Comparison of ENCODE assay signal across 8 cellular contexts in the genomic region with DNA sequence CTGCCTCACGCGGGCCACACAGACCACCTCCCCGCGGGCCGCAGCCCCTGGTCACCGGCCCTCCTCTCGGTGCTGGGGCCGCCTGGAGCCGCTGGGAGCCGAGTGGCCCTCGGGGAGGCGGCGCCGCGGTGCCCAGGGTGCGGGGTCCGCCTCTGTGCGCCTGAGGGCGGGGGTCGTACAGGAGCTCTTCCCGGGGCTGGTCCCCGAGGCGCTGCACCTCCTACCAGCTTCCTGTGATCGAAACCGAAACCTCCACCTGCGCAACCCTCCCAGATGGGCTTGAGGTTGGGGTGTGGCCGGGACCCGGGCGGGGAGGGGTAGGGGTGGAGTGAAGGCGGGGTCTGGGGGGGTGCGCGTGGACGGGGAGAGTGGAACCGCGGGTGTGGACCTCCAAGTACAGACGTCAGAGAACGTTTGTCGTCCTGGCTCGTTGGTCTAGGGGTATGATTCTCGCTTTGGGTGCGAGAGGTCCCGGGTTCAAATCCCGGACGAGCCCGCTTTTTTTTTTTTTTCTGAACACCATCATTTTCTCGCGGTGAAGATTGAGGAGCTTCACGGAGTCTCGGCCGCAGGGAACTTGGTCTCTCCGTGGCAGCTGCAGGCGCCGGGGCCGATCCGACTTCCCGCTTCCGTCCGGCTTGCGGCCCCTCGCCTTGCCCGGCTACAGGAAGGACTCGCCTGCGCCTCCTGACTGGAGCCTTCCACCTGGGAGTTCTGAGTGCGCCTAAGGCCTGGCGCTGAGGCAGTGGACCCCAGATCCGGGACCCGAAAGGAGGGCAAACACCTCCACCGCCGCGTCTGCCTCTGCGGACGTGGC. TPM values are rescaled to one million over a fixed set of nuclear protein-coding genes. Genes with fewer than 3 reads are reported as not detected.
DNase-seq lines count a peak whose midpoint lies in the region; ATAC-seq, FAIRE-seq and TF ChIP-seq lines count a peak whose summit lies in the region.

No MANE protein-coding gene starts in this region.

- peak overlapping the region; percentile 88 for H3K27ac ChIP-seq in fibroblast of lung (ENCODE audit: insufficient read depth, low read length)

- DNase-seq in A172 (ENCODE audit: low spot score), result peak; percentile 90
- DNase-seq in HT-29 (ENCODE audit: low spot score), result peak; percentile 89
- peak; percentile 88 for DNase-seq in RCC 7860 (ENCODE audit: low spot score)
- DNase-seq in activated T-helper 1 cell treated with anti-CD3 and anti-CD28 coated beads, Interleukin-12 subunit alpha, Interleukin-12 subunit beta, Interleukin-2, Interleukin-4 antibody, amounts not matched to agents 30 ng/mL and 10 ng/mL and 1 ng/mL, durations not matched to agents 14 hours and 24 hours and 36 hours (ENCODE audit: low spot score), result peak; percentile 85
- peak; percentile 84 to 86 for DNase-seq in fibroblast of lung (ENCODE audit: low read depth in 2 of 2)
- DNase-seq in naive thymus-derived CD8-positive, alpha-beta T cell, result peak; percentile 91 to 98 (median 94)
- peak; percentile 90 to 96 (median 92) for DNase-seq in stimulated activated naive CD4-positive, alpha-beta T cell (lab: John Stamatoyannopoulos, UW)

- H3K4me1 Mint-ChIP-seq in activated T-helper 1 cell treated with anti-CD3 and anti-CD28 coated beads, Interleukin-12 subunit alpha, Interleukin-12 subunit beta, Interleukin-2, Interleukin-4 antibody, amounts not matched to agents 30 ng/mL and 10 ng/mL and 1 ng/mL, durations not matched to agents 14 hours and 24 hours and 36 hours (ENCODE audit: low read depth), result peaks cover 40% of the 10 kb centered on the region
- H3K4me1 Mint-ChIP-seq in naive thymus-derived CD8-positive, alpha-beta T cell, result peaks cover 17 to 32% (median 27%) of the 10 kb centered on the region in 4 donors

- no peaks in the 10 kb centered on the region for H3K9me3 ChIP-seq in fibroblast of lung (ENCODE audit: control insufficient read depth, insufficient read depth, low read depth, low read length)

- peak overlapping the region; percentile 79 for H3K9ac ChIP-seq in fibroblast of lung (ENCODE audit: insufficient read depth, low read length)

- ATAC-seq in GM18505 (IDR thresholded peaks at IDR 0.05; ENCODE audit: unreplicated experiment), result peak; percentile 65
- peak; percentile 83 to 91 for ATAC-seq in naive thymus-derived CD8-positive, alpha-beta T cell

- peak overlapping the region; percentile 91 for H3K4me2 ChIP-seq in fibroblast of lung (ENCODE audit: extremely low read depth, insufficient read depth, low read length)

- peaks cover 15% of the 10 kb centered on the region for H3K27me3 Mint-ChIP-seq in activated T-helper 1 cell treated with anti-CD3 and anti-CD28 coated beads, Interleukin-12 subunit alpha, Interleukin-12 subunit beta, Interleukin-2, Interleukin-4 antibody, amounts not matched to agents 30 ng/mL and 10 ng/mL and 1 ng/mL, durations not matched to agents 14 hours and 24 hours and 36 hours (ENCODE audit: insufficient read depth)
- peaks cover 0 to 2% (median 0%) of the 10 kb centered on the region in 5 donors for H3K27me3 Mint-ChIP-seq in naive thymus-derived CD8-positive, alpha-beta T cell

- no peaks in the 10 kb centered on the region for H4K20me1 ChIP-seq in fibroblast of lung (ENCODE audit: control insufficient read depth, extremely low read depth, insufficient read depth, low read length)

- H3K4me3 Mint-ChIP-seq in activated T-helper 1 cell treated with anti-CD3 and anti-CD28 coated beads, Interleukin-12 subunit alpha, Interleukin-12 subunit beta, Interleukin-2, Interleukin-4 antibody, amounts not matched to agents 30 ng/mL and 10 ng/mL and 1 ng/mL, durations not matched to agents 14 hours and 24 hours and 36 hours, result peak overlapping the region; percentile 89
- H3K4me3 Mint-ChIP-seq in naive thymus-derived CD8-positive, alpha-beta T cell, result peak overlapping the region; percentile 86 to 98 (median 90)

- H3K4me3 ChIP-seq in fibroblast of lung (replicated peaks in 1 of 4; ENCODE audit: control extremely low read depth in 1 of 4, insufficient read depth in 1 of 4, low read depth in 3 of 4, low read length in 4 of 4), result peak overlapping the region; percentile 72 to 77 (median 74)

- H3K36me3 ChIP-seq in fibroblast of lung (ENCODE audit: control insufficient read depth, insufficient read depth, low read length), result no peaks in the 10 kb centered on the region

- H2AFZ ChIP-seq in fibroblast of lung (ENCODE audit: low read length), result peak overlapping the region; percentile 85

- no peaks in the 10 kb centered on the region for H3K36me3 Mint-ChIP-seq in activated T-helper 1 cell treated with anti-CD3 and anti-CD28 coated beads, Interleukin-12 subunit alpha, Interleukin-12 subunit beta, Interleukin-2, Interleukin-4 antibody, amounts not matched to agents 30 ng/mL and 10 ng/mL and 1 ng/mL, durations not matched to agents 14 hours and 24 hours and 36 hours (ENCODE audit: low read depth)
- peaks cover 1 to 12% (median 3%) of the 10 kb centered on the region in 3 donors for H3K36me3 Mint-ChIP-seq in naive thymus-derived CD8-positive, alpha-beta T cell

- no peak for TF ChIP-seq POLR2A in GM18505 (IDR thresholded peaks at IDR 0.05; ENCODE audit: borderline replicate concordance, extremely low read depth, insufficient read depth, insufficient read length)

- TF ChIP-seq CTCF in fibroblast of lung (conservative IDR thresholded peaks at IDR 0.05 in 1 of 2, IDR thresholded peaks at IDR 0.05 in 1 of 2; ENCODE audit: low read depth in 1 of 2, low read length in 2 of 2), result peak in 1 of 2 donors; percentile 6

- POLR2A ChIA-PET in naive thymus-derived CD8-positive, alpha-beta T cell (lab: Charles Lee), result interaction anchor here (0.5 to 6.4 kb wide), 37 partner anchors 8 to 1095 kb away, joined by 3 to 81 read pairs (median 5); a partner anchor contains a TSS

- H3K27me3 ChIP-seq in fibroblast of lung (ENCODE audit: control insufficient read depth, insufficient read depth, low read length), result no peaks in the 10 kb centered on the region

- intact Hi-C loops in activated T-helper 1 cell treated with anti-CD3 and anti-CD28 coated beads, Interleukin-12 subunit alpha, Interleukin-12 subunit beta, Interleukin-2, Interleukin-4 antibody, amounts not matched to agents 30 ng/mL and 10 ng/mL and 1 ng/mL, durations not matched to agents 14 hours and 24 hours and 36 hours (cut with micrococcal nuclease), result loop anchor here (1.0 to 2.0 kb wide), 3 partner anchors 8 to 58 kb away; no protein-coding TSS in a partner anchor

- peak; percentile 30 for FAIRE-seq in RCC 7860 (lab: Jason Lieb, UNC)

- peak overlapping the region; percentile 94 for H3K27ac Mint-ChIP-seq in activated T-helper 1 cell treated with anti-CD3 and anti-CD28 coated beads, Interleukin-12 subunit alpha, Interleukin-12 subunit beta, Interleukin-2, Interleukin-4 antibody, amounts not matched to agents 30 ng/mL and 10 ng/mL and 1 ng/mL, durations not matched to agents 14 hours and 24 hours and 36 hours
- H3K27ac Mint-ChIP-seq in naive thymus-derived CD8-positive, alpha-beta T cell, result peak overlapping the region; percentile 86 to 100 (median 94)

- peaks cover 3% of the 10 kb centered on the region for H3K9me3 Mint-ChIP-seq in activated T-helper 1 cell treated with anti-CD3 and anti-CD28 coated beads, Interleukin-12 subunit alpha, Interleukin-12 subunit beta, Interleukin-2, Interleukin-4 antibody, amounts not matched to agents 30 ng/mL and 10 ng/mL and 1 ng/mL, durations not matched to agents 14 hours and 24 hours and 36 hours
- H3K9me3 Mint-ChIP-seq in naive thymus-derived CD8-positive, alpha-beta T cell, result peaks cover 0 to 31% (median 9%) of the 10 kb centered on the region in 9 donors

- H3K79me2 ChIP-seq in fibroblast of lung (ENCODE audit: control insufficient read depth, insufficient read depth, low read length), result no peaks in the 10 kb centered on the region

- peaks cover 3% of the 10 kb centered on the region for H3K4me1 ChIP-seq in fibroblast of lung (ENCODE audit: control insufficient read depth, extremely low read depth, insufficient read depth, low read length)

RNA-seq across cellular contexts. Expression of a gene that starts 23.9 kb away (rescaled TPM):
- total RNA-seq in A172 (2014; rRNA removed; shearing (Covaris generic)), result 2.1 and 4.6 TPM in 2 replicates
- 5.8 and 7.2 TPM in 2 replicates for total RNA-seq in HT-29 (2014; rRNA removed; shearing (Covaris generic))
- 9.6 and 12.4 TPM in 2 replicates for total RNA-seq in activated T-helper 1 cell treated with anti-CD3 and anti-CD28 coated beads, Interleukin-12 subunit alpha, Interleukin-12 subunit beta, Interleukin-2, Interleukin-4 antibody, amounts not matched to agents 30 ng/mL and 10 ng/mL and 1 ng/mL, durations not matched to agents 14 hours and 24 hours and 36 hours
- 5.9 and 8.8 TPM in 2 replicates for total RNA-seq in fibroblast of lung
- 0.43 and 0.52 TPM in 2 replicates for polyA plus RNA-seq in fibroblast of lung
- polyA plus RNA-seq in fibroblast of lung (2012), result 4.4 and 6.5 TPM in 2 replicates
- 5.7 and 7.7 TPM in 2 replicates for polyA minus RNA-seq in fibroblast of lung (ENCODE audit: low replicate concordance)
- total RNA-seq in naive thymus-derived CD8-positive, alpha-beta T cell, result 1 to 10 TPM; 8.9 to 9.2 TPM
- 1 to 10 TPM in 1 of 3 donors, under 1 TPM in 2; 0.27 to 2.5 (median 0.90) TPM for polyA plus RNA-seq in naive thymus-derived CD8-positive, alpha-beta T cell

RNA-seq across cellular contexts. Expression of a gene that starts 29.3 kb away (rescaled TPM):
- not detected in 2 replicates for total RNA-seq in A172 (2014; rRNA removed; shearing (Covaris generic))
- total RNA-seq in HT-29 (2014; rRNA removed; shearing (Covaris generic)), result not detected in 2 replicates
- total RNA-seq in activated T-helper 1 cell treated with anti-CD3 and anti-CD28 coated beads, Interleukin-12 subunit alpha, Interleukin-12 subunit beta, Interleukin-2, Interleukin-4 antibody, amounts not matched to agents 30 ng/mL and 10 ng/mL and 1 ng/mL, durations not matched to agents 14 hours and 24 hours and 36 hours, result not detected in 2 replicates
- not detected in 2 replicates for total RNA-seq in fibroblast of lung
- 0.07 and 0.23 TPM in 2 replicates for polyA plus RNA-seq in fibroblast of lung
- not detected in 2 replicates for polyA plus RNA-seq in fibroblast of lung (2012)
- 4.1 TPM in 1 of 2 replicates, not detected in the other for polyA minus RNA-seq in fibroblast of lung (ENCODE audit: low replicate concordance)
- total RNA-seq in naive thymus-derived CD8-positive, alpha-beta T cell, result not detected
- not detected for polyA plus RNA-seq in naive thymus-derived CD8-positive, alpha-beta T cell

RNA-seq across cellular contexts. Expression of a gene that starts 46.3 kb away (rescaled TPM):
- 21.0 and 22.4 TPM in 2 replicates for total RNA-seq in A172 (2014; rRNA removed; shearing (Covaris generic))
- 26.7 and 33.3 TPM in 2 replicates for total RNA-seq in HT-29 (2014; rRNA removed; shearing (Covaris generic))
- 0.15 and 0.39 TPM in 2 replicates for total RNA-seq in activated T-helper 1 cell treated with anti-CD3 and anti-CD28 coated beads, Interleukin-12 subunit alpha, Interleukin-12 subunit beta, Interleukin-2, Interleukin-4 antibody, amounts not matched to agents 30 ng/mL and 10 ng/mL and 1 ng/mL, durations not matched to agents 14 hours and 24 hours and 36 hours
- total RNA-seq in fibroblast of lung, result 16.0 and 16.4 TPM in 2 replicates
- 3.4 and 4.4 TPM in 2 replicates for polyA plus RNA-seq in fibroblast of lung
- polyA plus RNA-seq in fibroblast of lung (2012), result 7.9 and 8.4 TPM in 2 replicates
- polyA minus RNA-seq in fibroblast of lung (ENCODE audit: low replicate concordance), result 1.3 and 3.1 TPM in 2 replicates
- not detected for total RNA-seq in naive thymus-derived CD8-positive, alpha-beta T cell
- polyA plus RNA-seq in naive thymus-derived CD8-positive, alpha-beta T cell, result not detected

RNA-seq across cellular contexts. Expression of a gene that starts 59.6 kb away (rescaled TPM):
- total RNA-seq in A172 (2014; rRNA removed; shearing (Covaris generic)), result not detected in 2 replicates
- total RNA-seq in HT-29 (2014; rRNA removed; shearing (Covaris generic)), result not detected in 2 replicates
- 0.07 TPM in 1 of 2 replicates, not detected in the other for total RNA-seq in activated T-helper 1 cell treated with anti-CD3 and anti-CD28 coated beads, Interleukin-12 subunit alpha, Interleukin-12 subunit beta, Interleukin-2, Interleukin-4 antibody, amounts not matched to agents 30 ng/mL and 10 ng/mL and 1 ng/mL, durations not matched to agents 14 hours and 24 hours and 36 hours
- total RNA-seq in fibroblast of lung, result not detected in 2 replicates
- polyA plus RNA-seq in fibroblast of lung, result 0.02 TPM in 1 of 2 replicates, not detected in the other
- not detected in 2 replicates for polyA plus RNA-seq in fibroblast of lung (2012)
- polyA minus RNA-seq in fibroblast of lung (ENCODE audit: low replicate concordance), result not detected in 2 replicates
- under 1 TPM in 1 of 2 experiments, not detected in 1; 0.26 TPM for total RNA-seq in naive thymus-derived CD8-positive, alpha-beta T cell
- not detected for polyA plus RNA-seq in naive thymus-derived CD8-positive, alpha-beta T cell

Comparison
In these comparisons a context has a peak if more than half of its experiments do, and no peak if none do; other contexts are left out.
1. Peak in every context shown above with its lines: DNase-seq, ATAC-seq, H3K4me3 ChIP-seq and H3K27ac ChIP-seq.
2. RNA of a gene that starts 46.3 kb away (total RNA-seq): 26.7 to 33.3 TPM in HT-29, 21.0 to 22.4 TPM in A172 and 16.0 to 16.4 TPM in fibroblast of lung; 0.15 to 0.39 TPM in activated T-helper 1 cell treated with anti-CD3 and anti-CD28 coated beads, Interleukin-12 subunit alpha, Interleukin-12 subunit beta, Interleukin-2, Interleukin-4 antibody, amounts not matched to agents 30 ng/mL and 10 ng/mL and 1 ng/mL, durations not matched to agents 14 hours and 24 hours and 36 hours and not detected in naive thymus-derived CD8-positive, alpha-beta T cell; every median in the first group is over 10 times any median in the second.